Comparison of ENCODE assay signal across 1 cellular context in the genomic region with DNA sequence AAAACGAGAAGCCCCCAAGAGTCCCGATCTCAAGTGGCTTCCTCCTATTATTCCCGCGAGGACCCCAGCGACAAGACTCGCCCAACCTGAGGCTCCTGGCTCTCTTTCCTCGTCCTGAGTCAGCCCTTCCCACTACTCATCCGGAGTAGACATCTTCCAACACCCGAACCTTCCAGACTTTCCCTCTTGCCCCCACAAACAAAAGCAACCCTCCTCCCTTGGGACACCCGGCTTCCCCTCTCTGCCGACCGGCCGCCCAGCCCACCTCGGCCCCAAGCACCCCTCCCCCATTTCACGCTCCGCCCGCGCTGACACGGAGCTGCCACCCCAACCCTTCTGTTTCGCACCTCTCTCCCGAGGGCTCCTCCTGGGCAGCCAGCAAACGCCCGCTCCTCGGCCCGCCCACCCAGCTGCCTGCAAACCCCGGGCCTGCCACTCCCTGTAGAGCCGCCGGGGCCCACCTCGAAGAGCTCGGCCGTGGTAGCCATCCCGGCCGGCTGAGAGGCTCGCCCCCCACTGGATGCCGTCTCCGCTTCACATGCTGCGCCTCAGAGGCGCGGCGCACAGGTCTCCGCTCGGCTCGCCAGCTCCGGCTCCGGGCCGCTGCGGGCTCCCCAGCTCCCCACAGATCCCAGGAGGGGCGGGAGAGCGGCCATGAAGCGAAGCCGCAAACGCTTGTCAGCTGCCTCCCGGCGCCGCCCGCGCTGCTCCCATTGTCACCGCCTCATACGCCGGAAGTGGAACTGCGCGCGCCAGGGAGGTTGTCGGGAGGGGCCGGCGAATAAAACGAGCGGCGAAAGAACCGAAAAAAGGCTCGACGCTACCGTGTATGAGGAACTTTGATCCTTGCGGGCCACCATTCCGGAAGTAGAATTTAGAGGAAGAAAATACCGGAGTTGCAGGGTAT.
TF ChIP-seq lines count a peak whose summit lies in the region.

A gene with protein sequence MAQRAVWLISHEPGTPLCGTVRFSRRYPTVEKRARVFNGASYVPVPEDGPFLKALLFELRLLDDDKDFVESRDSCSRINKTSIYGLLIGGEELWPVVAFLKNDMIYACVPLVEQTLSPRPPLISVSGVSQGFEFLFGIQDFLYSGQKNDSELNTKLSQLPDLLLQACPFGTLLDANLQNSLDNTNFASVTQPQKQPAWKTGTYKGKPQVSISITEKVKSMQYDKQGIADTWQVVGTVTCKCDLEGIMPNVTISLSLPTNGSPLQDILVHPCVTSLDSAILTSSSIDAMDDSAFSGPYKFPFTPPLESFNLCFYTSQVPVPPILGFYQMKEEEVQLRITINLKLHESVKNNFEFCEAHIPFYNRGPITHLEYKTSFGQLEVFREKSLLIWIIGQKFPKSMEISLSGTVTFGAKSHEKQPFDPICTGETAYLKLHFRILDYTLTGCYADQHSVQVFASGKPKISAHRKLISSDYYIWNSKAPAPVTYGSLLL (plus strand): TSS at position 811 of the 907 bp plus-strand sequence. CDS start 344 bp downstream, outside the sequence.
A gene with protein sequence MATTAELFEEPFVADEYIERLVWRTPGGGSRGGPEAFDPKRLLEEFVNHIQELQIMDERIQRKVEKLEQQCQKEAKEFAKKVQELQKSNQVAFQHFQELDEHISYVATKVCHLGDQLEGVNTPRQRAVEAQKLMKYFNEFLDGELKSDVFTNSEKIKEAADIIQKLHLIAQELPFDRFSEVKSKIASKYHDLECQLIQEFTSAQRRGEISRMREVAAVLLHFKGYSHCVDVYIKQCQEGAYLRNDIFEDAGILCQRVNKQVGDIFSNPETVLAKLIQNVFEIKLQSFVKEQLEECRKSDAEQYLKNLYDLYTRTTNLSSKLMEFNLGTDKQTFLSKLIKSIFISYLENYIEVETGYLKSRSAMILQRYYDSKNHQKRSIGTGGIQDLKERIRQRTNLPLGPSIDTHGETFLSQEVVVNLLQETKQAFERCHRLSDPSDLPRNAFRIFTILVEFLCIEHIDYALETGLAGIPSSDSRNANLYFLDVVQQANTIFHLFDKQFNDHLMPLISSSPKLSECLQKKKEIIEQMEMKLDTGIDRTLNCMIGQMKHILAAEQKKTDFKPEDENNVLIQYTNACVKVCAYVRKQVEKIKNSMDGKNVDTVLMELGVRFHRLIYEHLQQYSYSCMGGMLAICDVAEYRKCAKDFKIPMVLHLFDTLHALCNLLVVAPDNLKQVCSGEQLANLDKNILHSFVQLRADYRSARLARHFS (minus strand): TSS at position 745 of the 907 bp plus-strand sequence. CDS start 257 bp downstream, at position 488.

TF ChIP-seq in HepG2, 621 proteins besides CTCF, POLR2A, EP300 and RAD21 (continued from another document and continues in another):
- peak; percentile 50; the same call in 1 of the 2 replicates for TF ChIP-seq ZNF563 (CRISPR knock-in tag; IDR thresholded peaks at IDR 0.05)
- peak; percentile 66 for TF ChIP-seq SPEN (CRISPR knock-in tag; IDR thresholded peaks at IDR 0.05; ENCODE audit: low read depth)
- no peak for TF ChIP-seq NONO (IDR thresholded peaks at IDR 0.05)
- TF ChIP-seq NONO (CRISPR knock-in tag; conservative IDR thresholded peaks at IDR 0.05): peak; percentile 82
- TF ChIP-seq, protein P1, sequence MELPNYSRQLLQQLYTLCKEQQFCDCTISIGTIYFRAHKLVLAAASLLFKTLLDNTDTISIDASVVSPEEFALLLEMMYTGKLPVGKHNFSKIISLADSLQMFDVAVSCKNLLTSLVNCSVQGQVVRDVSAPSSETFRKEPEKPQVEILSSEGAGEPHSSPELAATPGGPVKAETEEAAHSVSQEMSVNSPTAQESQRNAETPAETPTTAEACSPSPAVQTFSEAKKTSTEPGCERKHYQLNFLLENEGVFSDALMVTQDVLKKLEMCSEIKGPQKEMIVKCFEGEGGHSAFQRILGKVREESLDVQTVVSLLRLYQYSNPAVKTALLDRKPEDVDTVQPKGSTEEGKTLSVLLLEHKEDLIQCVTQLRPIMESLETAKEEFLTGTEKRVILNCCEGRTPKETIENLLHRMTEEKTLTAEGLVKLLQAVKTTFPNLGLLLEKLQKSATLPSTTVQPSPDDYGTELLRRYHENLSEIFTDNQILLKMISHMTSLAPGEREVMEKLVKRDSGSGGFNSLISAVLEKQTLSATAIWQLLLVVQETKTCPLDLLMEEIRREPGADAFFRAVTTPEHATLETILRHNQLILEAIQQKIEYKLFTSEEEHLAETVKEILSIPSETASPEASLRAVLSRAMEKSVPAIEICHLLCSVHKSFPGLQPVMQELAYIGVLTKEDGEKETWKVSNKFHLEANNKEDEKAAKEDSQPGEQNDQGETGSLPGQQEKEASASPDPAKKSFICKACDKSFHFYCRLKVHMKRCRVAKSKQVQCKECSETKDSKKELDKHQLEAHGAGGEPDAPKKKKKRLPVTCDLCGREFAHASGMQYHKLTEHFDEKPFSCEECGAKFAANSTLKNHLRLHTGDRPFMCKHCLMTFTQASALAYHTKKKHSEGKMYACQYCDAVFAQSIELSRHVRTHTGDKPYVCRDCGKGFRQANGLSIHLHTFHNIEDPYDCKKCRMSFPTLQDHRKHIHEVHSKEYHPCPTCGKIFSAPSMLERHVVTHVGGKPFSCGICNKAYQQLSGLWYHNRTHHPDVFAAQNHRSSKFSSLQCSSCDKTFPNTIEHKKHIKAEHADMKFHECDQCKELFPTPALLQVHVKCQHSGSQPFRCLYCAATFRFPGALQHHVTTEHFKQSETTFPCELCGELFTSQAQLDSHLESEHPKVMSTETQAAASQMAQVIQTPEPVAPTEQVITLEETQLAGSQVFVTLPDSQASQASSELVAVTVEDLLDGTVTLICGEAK (IDR thresholded peaks at IDR 0.05): no peak
- TF ChIP-seq, protein P1 (CRISPR knock-in tag; IDR thresholded peaks at IDR 0.05): peak; percentile 50
- TF ChIP-seq PHF5A (CRISPR knock-in tag; IDR thresholded peaks at IDR 0.05; ENCODE audit: low read depth, unreplicated experiment): no peak
- TF ChIP-seq ZNF549 (CRISPR knock-in tag; IDR thresholded peaks at IDR 0.05): no peak
- TF ChIP-seq ZNF264 (CRISPR knock-in tag; IDR thresholded peaks at IDR 0.05): peak; percentile 74; the same call in 1 of the 2 replicates
- no peak for TF ChIP-seq NR3C1 (CRISPR knock-in tag; IDR thresholded peaks at IDR 0.05)
- TF ChIP-seq U2AF1 (optimal IDR thresholded peaks at IDR 0.05; ENCODE audit: low read depth, low read length): no peak
- TF ChIP-seq ELF3 (CRISPR knock-in tag; IDR thresholded peaks at IDR 0.05): peak; percentile 76
- TF ChIP-seq SSRP1 (CRISPR knock-in tag; IDR thresholded peaks at IDR 0.05): no peak
- TF ChIP-seq JDP2 (CRISPR knock-in tag; IDR thresholded peaks at IDR 0.05; ENCODE audit: borderline replicate concordance): peak; percentile 62; the same call in 1 of the 2 replicates
- no peak for TF ChIP-seq ZNF431 (CRISPR knock-in tag; IDR thresholded peaks at IDR 0.05; ENCODE audit: borderline replicate concordance, low read depth)
- TF ChIP-seq, protein P2, sequence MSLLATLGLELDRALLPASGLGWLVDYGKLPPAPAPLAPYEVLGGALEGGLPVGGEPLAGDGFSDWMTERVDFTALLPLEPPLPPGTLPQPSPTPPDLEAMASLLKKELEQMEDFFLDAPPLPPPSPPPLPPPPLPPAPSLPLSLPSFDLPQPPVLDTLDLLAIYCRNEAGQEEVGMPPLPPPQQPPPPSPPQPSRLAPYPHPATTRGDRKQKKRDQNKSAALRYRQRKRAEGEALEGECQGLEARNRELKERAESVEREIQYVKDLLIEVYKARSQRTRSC (CRISPR knock-in tag; IDR thresholded peaks at IDR 0.05; ENCODE audit: low read depth): no peak
- TF ChIP-seq SALL2 (CRISPR knock-in tag; IDR thresholded peaks at IDR 0.05): no peak; the same call in 1 of the 2 replicates
- TF ChIP-seq, protein P3, sequence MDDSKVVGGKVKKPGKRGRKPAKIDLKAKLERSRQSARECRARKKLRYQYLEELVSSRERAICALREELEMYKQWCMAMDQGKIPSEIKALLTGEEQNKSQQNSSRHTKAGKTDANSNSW (CRISPR knock-in tag; IDR thresholded peaks at IDR 0.05; ENCODE audit: borderline replicate concordance): no peak; the same call in 1 of the 2 replicates
- TF ChIP-seq FLYWCH1 (CRISPR knock-in tag; IDR thresholded peaks at IDR 0.05): peak; percentile 97
- no peak for TF ChIP-seq ZSCAN20 (CRISPR knock-in tag; IDR thresholded peaks at IDR 0.05; ENCODE audit: borderline replicate concordance)
- peak; percentile 87; the same call in 1 of the 2 replicates for TF ChIP-seq ZNF350 (CRISPR knock-in tag; IDR thresholded peaks at IDR 0.05; ENCODE audit: borderline replicate concordance, low read depth)
- no peak for TF ChIP-seq NCOA1 (CRISPR knock-in tag; IDR thresholded peaks at IDR 0.05)
- TF ChIP-seq ZNF136 (CRISPR knock-in tag; IDR thresholded peaks at IDR 0.05; ENCODE audit: low read depth): peak; percentile 91
- no peak for TF ChIP-seq ZNF652 (CRISPR knock-in tag; IDR thresholded peaks at IDR 0.05; ENCODE audit: borderline replicate concordance, low read depth)
- TF ChIP-seq ZNF670 (CRISPR knock-in tag; IDR thresholded peaks at IDR 0.05; ENCODE audit: borderline replicate concordance): peak; percentile 85; the same call in 1 of the 2 replicates
- TF ChIP-seq RARA (CRISPR knock-in tag; IDR thresholded peaks at IDR 0.05): no peak
- no peak; the same call in 1 of the 2 replicates for TF ChIP-seq ARNT2 (CRISPR knock-in tag; IDR thresholded peaks at IDR 0.05; ENCODE audit: low read depth)
- TF ChIP-seq, protein P4, sequence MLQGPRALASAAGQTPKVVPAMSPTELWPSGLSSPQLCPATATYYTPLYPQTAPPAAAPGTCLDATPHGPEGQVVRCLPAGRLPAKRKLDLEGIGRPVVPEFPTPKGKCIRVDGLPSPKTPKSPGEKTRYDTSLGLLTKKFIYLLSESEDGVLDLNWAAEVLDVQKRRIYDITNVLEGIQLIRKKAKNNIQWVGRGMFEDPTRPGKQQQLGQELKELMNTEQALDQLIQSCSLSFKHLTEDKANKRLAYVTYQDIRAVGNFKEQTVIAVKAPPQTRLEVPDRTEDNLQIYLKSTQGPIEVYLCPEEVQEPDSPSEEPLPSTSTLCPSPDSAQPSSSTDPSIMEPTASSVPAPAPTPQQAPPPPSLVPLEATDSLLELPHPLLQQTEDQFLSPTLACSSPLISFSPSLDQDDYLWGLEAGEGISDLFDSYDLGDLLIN (CRISPR knock-in tag; IDR thresholded peaks at IDR 0.05; ENCODE audit: borderline replicate concordance): no peak; the same call in 1 of the 2 replicates
- peak; percentile 39; the same call in 1 of the 2 replicates for TF ChIP-seq ZNF703 (CRISPR knock-in tag; IDR thresholded peaks at IDR 0.05; ENCODE audit: borderline replicate concordance)
- TF ChIP-seq CAMTA2 (CRISPR knock-in tag; IDR thresholded peaks at IDR 0.05; ENCODE audit: borderline replicate concordance): 0 out of 2 replicates have a peak, but pooled peaks have one; percentile 26
- TF ChIP-seq, protein P5, sequence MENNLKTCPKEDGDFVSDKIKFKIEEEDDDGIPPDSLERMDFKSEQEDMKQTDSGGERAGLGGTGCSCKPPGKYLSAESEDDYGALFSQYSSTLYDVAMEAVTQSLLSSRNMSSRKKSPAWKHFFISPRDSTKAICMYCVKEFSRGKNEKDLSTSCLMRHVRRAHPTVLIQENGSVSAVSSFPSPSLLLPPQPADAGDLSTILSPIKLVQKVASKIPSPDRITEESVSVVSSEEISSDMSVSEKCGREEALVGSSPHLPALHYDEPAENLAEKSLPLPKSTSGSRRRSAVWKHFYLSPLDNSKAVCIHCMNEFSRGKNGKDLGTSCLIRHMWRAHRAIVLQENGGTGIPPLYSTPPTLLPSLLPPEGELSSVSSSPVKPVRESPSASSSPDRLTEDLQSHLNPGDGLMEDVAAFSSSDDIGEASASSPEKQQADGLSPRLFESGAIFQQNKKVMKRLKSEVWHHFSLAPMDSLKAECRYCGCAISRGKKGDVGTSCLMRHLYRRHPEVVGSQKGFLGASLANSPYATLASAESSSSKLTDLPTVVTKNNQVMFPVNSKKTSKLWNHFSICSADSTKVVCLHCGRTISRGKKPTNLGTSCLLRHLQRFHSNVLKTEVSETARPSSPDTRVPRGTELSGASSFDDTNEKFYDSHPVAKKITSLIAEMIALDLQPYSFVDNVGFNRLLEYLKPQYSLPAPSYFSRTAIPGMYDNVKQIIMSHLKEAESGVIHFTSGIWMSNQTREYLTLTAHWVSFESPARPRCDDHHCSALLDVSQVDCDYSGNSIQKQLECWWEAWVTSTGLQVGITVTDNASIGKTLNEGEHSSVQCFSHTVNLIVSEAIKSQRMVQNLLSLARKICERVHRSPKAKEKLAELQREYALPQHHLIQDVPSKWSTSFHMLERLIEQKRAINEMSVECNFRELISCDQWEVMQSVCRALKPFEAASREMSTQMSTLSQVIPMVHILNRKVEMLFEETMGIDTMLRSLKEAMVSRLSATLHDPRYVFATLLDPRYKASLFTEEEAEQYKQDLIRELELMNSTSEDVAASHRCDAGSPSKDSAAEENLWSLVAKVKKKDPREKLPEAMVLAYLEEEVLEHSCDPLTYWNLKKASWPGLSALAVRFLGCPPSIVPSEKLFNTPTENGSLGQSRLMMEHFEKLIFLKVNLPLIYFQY (CRISPR knock-in tag; IDR thresholded peaks at IDR 0.05; ENCODE audit: borderline replicate concordance): no peak
- TF ChIP-seq LCORL (IDR thresholded peaks at IDR 0.05): no peak
- TF ChIP-seq LCORL (CRISPR knock-in tag; IDR thresholded peaks at IDR 0.05): peak; percentile 70
- TF ChIP-seq CCAR2 (optimal IDR thresholded peaks at IDR 0.05; ENCODE audit: low read depth, low read length): no peak
- TF ChIP-seq HNF4G (IDR thresholded peaks at IDR 0.05; ENCODE audit: borderline replicate concordance, low read depth, low read length): no peak
- TF ChIP-seq HNF4G (CRISPR knock-in tag; IDR thresholded peaks at IDR 0.05; ENCODE audit: borderline replicate concordance, low read depth): no peak
- TF ChIP-seq ZNF766 (CRISPR knock-in tag; IDR thresholded peaks at IDR 0.05; ENCODE audit: borderline replicate concordance): 0 out of 2 replicates have a peak, but pooled peaks have one; percentile 25
- peak; percentile 37; the same call in 1 of the 2 replicates for TF ChIP-seq ZNF607 (CRISPR knock-in tag; IDR thresholded peaks at IDR 0.05; ENCODE audit: borderline replicate concordance)
- peak; percentile 74 for TF ChIP-seq SALL1 (CRISPR knock-in tag; IDR thresholded peaks at IDR 0.05)
